Comparison of ENCODE assay signal across 10 cellular contexts in genomic region chr4:38948551-38948950, GRCh38.
A peak's percentile ranks its signal among the peaks of the same experiment; 100 is the strongest.
DNase-seq lines count a peak whose midpoint lies in the region; ATAC-seq and TF ChIP-seq lines count a peak whose summit lies in the region.
"Had no signal": no experiment of that assay in that cellular context is flagged by ENCODE, and none has a peak within 500 bp of the region (broad histone marks: within the 10 kb centered on the region; RNA-seq: fewer than 3 reads in every experiment).

No MANE protein-coding gene starts in this region.

- H3K27ac ChIP-seq in temporal lobe (ENCODE audit: low read depth, low read length): peak overlapping the region; percentile 39
- H3K27ac ChIP-seq: 22Rv1 had no signal

- DNase-seq in DMS 273 (lab: John Stamatoyannopoulos, UW; ENCODE audit: unreplicated experiment) (peak; percentile 29), DMS 273 treated with DMSO at 0.1 percent for 48 hours (lab: John Stamatoyannopoulos, UW) (no peak), kidney glomerular epithelial cell (lab: John Stamatoyannopoulos, UW) (peak; percentile 78), GM13977 (ENCODE audit: low spot score) (no peak)

- in situ Hi-C loops in GM13977 (cut with MboI; ENCODE audit: low pct_unique_long_range_greater_than_20kb, low sequenced_read_pairs, unreplicated experiment): no loop called here

- peaks cover 0 to 7% (median 0%) of the 10 kb centered on the region in 5 experiments for H3K9me3 Mint-ChIP-seq in brain
- H3K9me3 Mint-ChIP-seq: stimulated activated naive CD8-positive, alpha-beta T cell treated with anti-CD3 and anti-CD28 coated beads, Interleukin-15, Interleukin-2, amounts not matched to agents 100 ng/mL and 50 ng/mL, for 24 hours had no signal

- H3K4me3 Mint-ChIP-seq in brain: peak overlapping the region in 2 of 5 experiments; percentile 12 to 21
- H3K4me3 Mint-ChIP-seq: stimulated activated naive CD8-positive, alpha-beta T cell treated with anti-CD3 and anti-CD28 coated beads, Interleukin-15, Interleukin-2, amounts not matched to agents 100 ng/mL and 50 ng/mL, for 24 hours had no signal

- H3K27me3 Mint-ChIP-seq in brain: no peaks in the 10 kb centered on the region

- ATAC-seq in GM19455 (IDR thresholded peaks at IDR 0.05; ENCODE audit: unreplicated experiment): no peak
- no peak for ATAC-seq in HG02642 (IDR thresholded peaks at IDR 0.05; ENCODE audit: poor library complexity, unreplicated experiment)

- H3K36me3 Mint-ChIP-seq in brain: peaks cover 7% of the 10 kb centered on the region

- peak overlapping the region; percentile 39 to 94 (median 87) for H3K27ac Mint-ChIP-seq in brain

- TF ChIP-seq CTCF in brain (conservative IDR thresholded peaks at IDR 0.05) (no peak), GM13977 (IDR thresholded peaks at IDR 0.05; ENCODE audit: extremely low read depth, insufficient read depth, missing control alignments) (no peak)

- H3K4me1 Mint-ChIP-seq in brain: peaks cover 82% of the 10 kb centered on the region

Comparison
In these comparisons a context has a peak if more than half of its experiments do, and no peak if none do; other contexts are left out.
1. DNase-seq: peak in DMS 273 (single experiment) and kidney glomerular epithelial cell (single experiment); none in DMS 273 treated with DMSO at 0.1 percent for 48 hours (single experiment) and GM13977 (single experiment).